ENCODE assay signal across 8 cellular contexts in genomic region chr15:99565281-99566156, GRCh38. TPM values are rescaled to one million over a fixed set of nuclear protein-coding genes. Genes with fewer than 3 reads are reported as not detected.
A peak's percentile ranks its signal among the peaks of the same experiment; 100 is the strongest.
DNase-seq lines count a peak whose midpoint lies in the region; ATAC-seq and TF ChIP-seq lines count a peak whose summit lies in the region.

Gene MEF2A (plus strand): TSS chr15:99565984. CDS start chr15:99633120, 67,136 bp downstream.

- H3K27ac ChIP-seq in CD4-positive, CD25-positive, alpha-beta regulatory T cell (ENCODE audit: insufficient read depth, low read length, poor library complexity, severe bottlenecking) = peak within 1 kb of the TSS; percentile 81
- H3K27ac ChIP-seq in lower lobe of right lung = peak within 1 kb of the TSS; percentile 97

- peak within 1 kb of the TSS; percentile 93 for H3K4me3 ChIP-seq in CD4-positive, CD25-positive, alpha-beta regulatory T cell (ENCODE audit: low read depth, low read length)
- H3K4me3 ChIP-seq in lower lobe of right lung = peak within 1 kb of the TSS; percentile 72

- H3K27ac Mint-ChIP-seq in CD4-positive, CD25-positive, alpha-beta regulatory T cell = peak within 1 kb of the TSS; percentile 92 to 95 (median 94)

- peaks cover 14 to 50% (median 23%) of the 10 kb centered on the region in 4 donors for H3K4me1 Mint-ChIP-seq in CD4-positive, CD25-positive, alpha-beta regulatory T cell

- no peak for TF ChIP-seq CTCF in lower lobe of right lung (IDR thresholded peaks at IDR 0.05)

- DNase-seq in CD4-positive, CD25-positive, alpha-beta regulatory T cell = peak; percentile 82 to 94 (median 91)
- DNase-seq in HK-2 (ENCODE audit: unreplicated experiment) (peak; percentile 82), NK-92 (lab: John Stamatoyannopoulos, UW; ENCODE audit: unreplicated experiment) (peak; percentile 50), lower lobe of right lung (peak; percentile 97)
- peak; percentile 78 to 87 for DNase-seq in activated CD8-positive, alpha-beta memory T cell treated with anti-CD3 and anti-CD28 coated beads for 1 hour (ENCODE audit: extremely low read depth in 1 of 2, low read depth in 1 of 2)
- DNase-seq in effector CD4-positive, alpha-beta T cell = peak; percentile 84
- DNase-seq in stimulated activated CD4-positive, alpha-beta T cell treated with anti-CD3 and anti-CD28 coated beads, TNF-alpha, amount 100 ng/mL, for 1 hour (ENCODE audit: low read depth in 3 of 3, low spot score in 1 of 3) = peak; percentile 79 to 85 (median 80)

- intact Hi-C loops in lower lobe of right lung (cut with DNase I) = no loop called here

- peaks cover 18% of the 10 kb centered on the region for H3K4me1 ChIP-seq in CD4-positive, CD25-positive, alpha-beta regulatory T cell (ENCODE audit: control insufficient read depth, insufficient read depth, low read length, poor library complexity, severe bottlenecking)
- peaks cover 33% of the 10 kb centered on the region for H3K4me1 ChIP-seq in lower lobe of right lung

- peaks cover 11% of the 10 kb centered on the region for H3K27me3 Mint-ChIP-seq in CD4-positive, CD25-positive, alpha-beta regulatory T cell

- no peaks in the 10 kb centered on the region for H3K9me3 ChIP-seq in CD4-positive, CD25-positive, alpha-beta regulatory T cell (ENCODE audit: control insufficient read depth in 2 of 2, low read length in 2 of 2)
- no peaks in the 10 kb centered on the region for H3K9me3 ChIP-seq in lower lobe of right lung

- H3K36me3 Mint-ChIP-seq in CD4-positive, CD25-positive, alpha-beta regulatory T cell = no peaks in the 10 kb centered on the region

- H3K36me3 ChIP-seq in CD4-positive, CD25-positive, alpha-beta regulatory T cell (ENCODE audit: control insufficient read depth, insufficient read depth, low read length) = no peaks in the 10 kb centered on the region
- H3K36me3 ChIP-seq in lower lobe of right lung = no peaks in the 10 kb centered on the region

- no peaks in the 10 kb centered on the region for H3K9me3 Mint-ChIP-seq in CD4-positive, CD25-positive, alpha-beta regulatory T cell

- peak; percentile 71 to 78 for ATAC-seq in CD4-positive, CD25-positive, alpha-beta regulatory T cell (ENCODE audit: low read depth in 2 of 2)
- ATAC-seq in GM19452 (IDR thresholded peaks at IDR 0.05; ENCODE audit: unreplicated experiment) = peak; percentile 50
- ATAC-seq in lower lobe of right lung = peak; percentile 90 to 93

- peak within 1 kb of the TSS; percentile 94 to 98 (median 98) for H3K4me3 Mint-ChIP-seq in CD4-positive, CD25-positive, alpha-beta regulatory T cell

- H3K27me3 ChIP-seq in CD4-positive, CD25-positive, alpha-beta regulatory T cell (ENCODE audit: control insufficient read depth, insufficient read depth, low read length) = no peaks in the 10 kb centered on the region
- H3K27me3 ChIP-seq in lower lobe of right lung (ENCODE audit: low read depth) = no peaks in the 10 kb centered on the region

RNA-seq across cellular contexts. Expression of gene MEF2A, which starts in this region (rescaled TPM):
- 24.2 TPM for total RNA-seq in CD4-positive, CD25-positive, alpha-beta regulatory T cell
- polyA plus RNA-seq in CD4-positive, CD25-positive, alpha-beta regulatory T cell = 10 to 100 TPM in 3 of 4 donors, 1 to 10 TPM in 1; 7.2 to 14.9 (median 10.2) TPM
- total RNA-seq in lower lobe of right lung = 80.1 TPM

Comparison
In these comparisons a context has a peak if more than half of its experiments do, and no peak if none do; other contexts are left out.
1. Peak in every context shown above with its lines: DNase-seq, ATAC-seq, H3K4me3 ChIP-seq and H3K27ac ChIP-seq.